In the genomic region with DNA sequence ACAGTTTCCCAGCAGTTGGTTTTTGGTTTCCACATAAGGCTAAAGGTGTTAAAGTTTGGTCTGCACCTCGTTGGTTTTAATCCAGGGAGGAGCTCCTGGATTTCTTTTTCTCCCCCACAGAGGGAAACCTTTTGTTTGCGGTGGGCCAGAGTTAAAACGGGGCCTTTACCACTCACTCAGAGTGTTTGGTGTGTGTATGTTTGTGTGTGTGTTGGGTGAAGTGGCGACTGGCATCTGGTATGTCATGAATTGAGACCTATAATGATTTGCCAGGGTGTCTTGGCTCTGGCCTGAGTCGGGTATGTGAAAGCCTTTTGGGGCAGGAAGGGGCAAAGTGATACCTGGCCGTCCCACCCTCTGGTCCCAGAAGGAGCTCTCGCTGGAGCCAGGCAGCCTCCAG, we compare ENCODE assay signal across 1 cellular context.
TF ChIP-seq lines count a peak whose summit lies in the region.

No MANE protein-coding gene starts in this region.

TF ChIP-seq in HCT116, 20 proteins besides CTCF, POLR2A, EP300 and RAD21 (continued from another document):
- TF ChIP-seq JUND (IDR thresholded peaks at IDR 0.05) (no peak), YY1 (IDR thresholded peaks at IDR 0.05; ENCODE audit: extremely low read depth, insufficient replicate concordance, low read depth, low read length) (no peak)
